ENCODE assay signal across 9 cellular contexts in genomic region chr5:177537389-177538361, GRCh38. TPM values are rescaled to one million over a fixed set of nuclear protein-coding genes. Genes with fewer than 3 reads are reported as not detected.
DNase-seq lines count a peak whose midpoint lies in the region; FAIRE-seq and TF ChIP-seq lines count a peak whose summit lies in the region.
"Had no signal": no experiment of that assay in that cellular context is flagged by ENCODE, and none has a peak within 500 bp of the region (broad histone marks: within the 10 kb centered on the region; RNA-seq: fewer than 3 reads in every experiment).

No MANE protein-coding gene starts in this region.

- H3K4me2 ChIP-seq in keratinocyte (ENCODE audit: control insufficient read depth, extremely low read depth, insufficient read depth, low read depth, low read length), result no peak overlapping the region

- intact Hi-C loops in breast epithelium (cut with DNase I; ENCODE audit: low total_unique reads), result no loop called here
- intact Hi-C loops in testis (cut with DNase I; ENCODE audit: low total_unique reads), result no loop called here

- H4K20me1 ChIP-seq in keratinocyte (ENCODE audit: control insufficient read depth, extremely low read depth, insufficient read depth, low read length), result peaks cover 2% of the 10 kb centered on the region

- dilution Hi-C loops in keratinocyte (cut with MboI; ENCODE audit: extremely low pct_ligation_motif_present, low sequenced_read_pairs), result no loop called here

- peaks cover 20% of the 10 kb centered on the region for H3K36me3 Mint-ChIP-seq in HFFc6 (ENCODE audit: low read depth)
- H3K36me3 Mint-ChIP-seq in activated CD4-positive, alpha-beta memory T cell treated with anti-CD3 and anti-CD28 coated beads, Interleukin-2, amount 10 ng/mL, durations not matched to agents 7 days and 5 days (ENCODE audit: low read depth), result peaks cover 30% of the 10 kb centered on the region

- no peak overlapping the region for H3K4me3 ChIP-seq in breast epithelium
- H3K4me3 ChIP-seq in keratinocyte (ENCODE audit: control insufficient read depth in 2 of 3, extremely low read depth in 1 of 3, insufficient read depth in 2 of 3, low read depth in 1 of 3, low read length in 3 of 3), result no peak overlapping the region
- no peak overlapping the region for H3K4me3 ChIP-seq in testis

- peaks cover 30% of the 10 kb centered on the region for H3K4me1 Mint-ChIP-seq in HFFc6 (ENCODE audit: low read depth)
- H3K4me1 Mint-ChIP-seq in activated CD4-positive, alpha-beta memory T cell treated with anti-CD3 and anti-CD28 coated beads, Interleukin-2, amount 10 ng/mL, durations not matched to agents 7 days and 5 days, result no peaks in the 10 kb centered on the region

- H3K9me3 ChIP-seq in breast epithelium (no peaks in the 10 kb centered on the region), keratinocyte (ENCODE audit: control insufficient read depth, low read depth, low read length) (no peaks in the 10 kb centered on the region), testis (no peaks in the 10 kb centered on the region)

- no peaks in the 10 kb centered on the region for H3K27me3 ChIP-seq in breast epithelium
- no peaks in the 10 kb centered on the region for H3K27me3 ChIP-seq in keratinocyte (ENCODE audit: control insufficient read depth, extremely low read depth, insufficient read depth, low read length)
- no peaks in the 10 kb centered on the region for H3K27me3 ChIP-seq in testis

- CTCF ChIA-PET in activated CD4-positive, alpha-beta memory T cell treated with anti-CD3 and anti-CD28 coated beads, Interleukin-2, amount 10 ng/mL, durations not matched to agents 7 days and 5 days (lab: Charles Lee), result interaction anchor here (0.6 to 1.4 kb wide), 3 partner anchors 22 to 39 kb away, joined by 3 to 5 read pairs (median 3); no protein-coding TSS in a partner anchor

- H3K9me3 Mint-ChIP-seq in HFFc6, result no peaks in the 10 kb centered on the region
- no peaks in the 10 kb centered on the region for H3K9me3 Mint-ChIP-seq in activated CD4-positive, alpha-beta memory T cell treated with anti-CD3 and anti-CD28 coated beads, Interleukin-2, amount 10 ng/mL, durations not matched to agents 7 days and 5 days

- peak overlapping the region; percentile 54 to 66 for H3K27ac ChIP-seq in breast epithelium
- peak overlapping the region; percentile 63 for H3K27ac ChIP-seq in keratinocyte (ENCODE audit: control insufficient read depth, insufficient read depth, low read length)
- H3K27ac ChIP-seq in testis, result peak overlapping the region; percentile 51 to 59

- peak overlapping the region; percentile 78 for H3K4me3 Mint-ChIP-seq in HFFc6
- no peak overlapping the region for H3K4me3 Mint-ChIP-seq in activated CD4-positive, alpha-beta memory T cell treated with anti-CD3 and anti-CD28 coated beads, Interleukin-2, amount 10 ng/mL, durations not matched to agents 7 days and 5 days

- TF ChIP-seq CTCF in HFFc6 (IDR thresholded peaks at IDR 0.05) (no peak), breast epithelium (IDR thresholded peaks at IDR 0.05) (no peak), keratinocyte (optimal IDR thresholded peaks at IDR 0.05 in 1 of 3, IDR thresholded peaks at IDR 0.05 in 1 of 3, conservative IDR thresholded peaks at IDR 0.05 in 1 of 3; ENCODE audit: extremely low read depth in 1 of 3, insufficient read depth in 2 of 3, low read length in 3 of 3) (no peak), testis (IDR thresholded peaks at IDR 0.05) (no peak)

- no peaks in the 10 kb centered on the region for H3K36me3 ChIP-seq in breast epithelium
- H3K36me3 ChIP-seq in keratinocyte (ENCODE audit: control insufficient read depth in 2 of 2, extremely low read depth in 1 of 2, insufficient read depth in 2 of 2, low read length in 2 of 2), result peaks cover 18 to 23% of the 10 kb centered on the region in 2 experiments
- H3K36me3 ChIP-seq in testis (ENCODE audit: low read depth, missing control alignments), result no peaks in the 10 kb centered on the region

- H3K9me1 ChIP-seq in keratinocyte (ENCODE audit: control insufficient read depth, extremely low read depth, insufficient read depth, low read length), result peaks cover 6% of the 10 kb centered on the region

- H3K27ac Mint-ChIP-seq in HFFc6, result peak overlapping the region; percentile 93
- H3K27ac Mint-ChIP-seq in activated CD4-positive, alpha-beta memory T cell treated with anti-CD3 and anti-CD28 coated beads, Interleukin-2, amount 10 ng/mL, durations not matched to agents 7 days and 5 days, result no peak overlapping the region

- H3K9ac ChIP-seq in keratinocyte (ENCODE audit: control insufficient read depth, extremely low read depth, insufficient read depth, low read length), result peak overlapping the region; percentile 22

- peak; percentile 39 for FAIRE-seq in keratinocyte (lab: Jason Lieb, UNC)

- H3K79me2 ChIP-seq in keratinocyte (ENCODE audit: control insufficient read depth, insufficient read depth, low read length), result peaks cover 36% of the 10 kb centered on the region

- POLR2A ChIA-PET in activated CD4-positive, alpha-beta memory T cell treated with anti-CD3 and anti-CD28 coated beads, Interleukin-2, amount 10 ng/mL, durations not matched to agents 7 days and 5 days (lab: Charles Lee), result interaction anchor here (1.3 kb wide), 1 partner anchor 9 kb away, joined by 3 read pairs; no protein-coding TSS in a partner anchor

- TF ChIP-seq POLR2A in breast epithelium (IDR thresholded peaks at IDR 0.05) (no peak), testis (IDR thresholded peaks at IDR 0.05) (no peak)

- no peak overlapping the region for H2AFZ ChIP-seq in keratinocyte (ENCODE audit: control insufficient read depth, low read length)

- peak; percentile 72 for DNase-seq in HFFc6
- DNase-seq in breast epithelium (ENCODE audit: low spot score in 2 of 2), result peak in 1 of 2 donors; percentile 6
- no peak for DNase-seq in keratinocyte (ENCODE audit: low read depth, low spot score)
- peak; percentile 60 for DNase-seq in testis
- no peak for DNase-seq in activated CD4-positive, alpha-beta memory T cell treated with anti-CD3 and anti-CD28 coated beads, Interleukin-2, amount 10 ng/mL, durations not matched to agents 7 days and 5 days
- DNase-seq in ecto neural progenitor cell (ENCODE audit: low spot score), result no peak
- DNase-seq in NCI-H1048 (lab: John Stamatoyannopoulos, UW), result no peak
- no peak for DNase-seq in NCI-H146 treated with DMSO at 0.1 percent for 48 hours (lab: John Stamatoyannopoulos, UW; ENCODE audit: unreplicated experiment)
- DNase-seq: stimulated activated CD4-positive, alpha-beta T cell treated with anti-CD3 and anti-CD28 coated beads, Interleukin-4, amount 100 ng/mL, for 4 hours had no signal

- H3K27me3 Mint-ChIP-seq in HFFc6 (ENCODE audit: insufficient read depth), result no peaks in the 10 kb centered on the region
- H3K27me3 Mint-ChIP-seq in activated CD4-positive, alpha-beta memory T cell treated with anti-CD3 and anti-CD28 coated beads, Interleukin-2, amount 10 ng/mL, durations not matched to agents 7 days and 5 days, result no peaks in the 10 kb centered on the region

- WGBS in testis, 2 donors, result 26 to 37% methylated on average over 15 of the region's 15 CpGs

- H3K4me1 ChIP-seq in breast epithelium, result peaks cover 9 to 11% of the 10 kb centered on the region in 2 donors
- H3K4me1 ChIP-seq in keratinocyte (ENCODE audit: control insufficient read depth, extremely low read depth, insufficient read depth, low read length), result peaks cover 33% of the 10 kb centered on the region
- H3K4me1 ChIP-seq in testis, result peaks cover 31% of the 10 kb centered on the region

RNA-seq across cellular contexts. Expression of gene FAM193B, which starts 16.7 kb away (rescaled TPM):
- 10 to 100 TPM; 16.1 to 25.6 (median 21.6) TPM for total RNA-seq in HFFc6 (2021; fragmentation: NEBNext Ultra II Directional; extraction: Animal tissue kit (Norgen Biotek cat#: 25700))
- total RNA-seq in breast epithelium (10 to 100 TPM; 35.4 to 81.5 (median 77.0) TPM), testis (100 to 1,000 TPM; 111 to 157 TPM)
- polyA plus RNA-seq in keratinocyte (21.9 to 43.6 TPM (median 27.5 TPM) in 3 replicates), testis (ENCODE audit: insufficient read depth, low read depth, low replicate concordance) (81.3 TPM)
- polyA plus RNA-seq in keratinocyte (2011; ENCODE audit: low read depth), result 47.7 TPM
- 9.1 and 13.2 TPM in 2 replicates for polyA plus RNA-seq in keratinocyte (2011; cell fraction: cytosol; rRNA removed)
- polyA plus RNA-seq in keratinocyte (2011; cell fraction: nucleus; rRNA removed), result 134 and 149 TPM in 2 replicates
- 19.0 and 59.8 TPM in 2 replicates for polyA plus RNA-seq in keratinocyte (2012; ENCODE audit: low replicate concordance)
- polyA minus RNA-seq in keratinocyte, result 17.2 to 33.0 TPM (median 26.8 TPM) in 3 replicates
- polyA minus RNA-seq in keratinocyte (2011; cell fraction: cytosol; rRNA and poly(A)+ RNA removed), result 31.7 TPM
- polyA minus RNA-seq in keratinocyte (2011; cell fraction: nucleus; rRNA and poly(A)+ RNA removed), result 30.3 and 35.2 TPM in 2 replicates
- 100 to 1,000 TPM; 110 to 112 TPM for total RNA-seq in activated CD4-positive, alpha-beta memory T cell treated with anti-CD3 and anti-CD28 coated beads, Interleukin-2, amount 10 ng/mL, durations not matched to agents 7 days and 5 days

RNA-seq across cellular contexts. Expression of gene DDX41, which starts 20.9 kb away (rescaled TPM):
- 100 to 1,000 TPM in 3 of 6 experiments, 10 to 100 TPM in 3; 83.8 to 105 (median 98.5) TPM for total RNA-seq in HFFc6 (2021; fragmentation: NEBNext Ultra II Directional; extraction: Animal tissue kit (Norgen Biotek cat#: 25700))
- total RNA-seq in breast epithelium (100 to 1,000 TPM in 2 of 3 donors, 10 to 100 TPM in 1; 76.0 to 110 (median 103) TPM), testis (100 to 1,000 TPM; 193 to 197 TPM)
- polyA plus RNA-seq in keratinocyte (71.3 to 95.8 TPM (median 81.7 TPM) in 3 replicates), testis (ENCODE audit: insufficient read depth, low read depth, low replicate concordance) (99.1 TPM)
- polyA plus RNA-seq in keratinocyte (2011; ENCODE audit: low read depth), result 49.8 TPM
- polyA plus RNA-seq in keratinocyte (2011; cell fraction: cytosol; rRNA removed), result 52.7 and 109 TPM in 2 replicates
- 123 and 141 TPM in 2 replicates for polyA plus RNA-seq in keratinocyte (2011; cell fraction: nucleus; rRNA removed)
- polyA plus RNA-seq in keratinocyte (2012; ENCODE audit: low replicate concordance), result 60.4 and 119 TPM in 2 replicates
- 72.8 to 95.0 TPM (median 76.2 TPM) in 3 replicates for polyA minus RNA-seq in keratinocyte
- polyA minus RNA-seq in keratinocyte (2011; cell fraction: cytosol; rRNA and poly(A)+ RNA removed), result 368 TPM
- 66.2 and 69.3 TPM in 2 replicates for polyA minus RNA-seq in keratinocyte (2011; cell fraction: nucleus; rRNA and poly(A)+ RNA removed)
- total RNA-seq in activated CD4-positive, alpha-beta memory T cell treated with anti-CD3 and anti-CD28 coated beads, Interleukin-2, amount 10 ng/mL, durations not matched to agents 7 days and 5 days, result 100 to 1,000 TPM; 105 to 107 TPM

RNA-seq across cellular contexts. Expression of gene DOK3, which starts 28.0 kb away (rescaled TPM):
- total RNA-seq in HFFc6 (2021; fragmentation: NEBNext Ultra II Directional; extraction: Animal tissue kit (Norgen Biotek cat#: 25700)), result 1 to 10 TPM; 1.1 to 2.6 (median 1.3) TPM
- 1 to 10 TPM; 1.6 to 7.2 (median 6.6) TPM for total RNA-seq in breast epithelium
- 1.5 to 3.6 TPM (median 1.7 TPM) in 3 replicates for polyA plus RNA-seq in keratinocyte
- polyA plus RNA-seq in keratinocyte (2011; ENCODE audit: low read depth), result 0.84 TPM
- polyA plus RNA-seq in keratinocyte (2011; cell fraction: cytosol; rRNA removed), result 1.2 and 1.4 TPM in 2 replicates
- polyA plus RNA-seq in keratinocyte (2011; cell fraction: nucleus; rRNA removed), result 12.7 and 16.8 TPM in 2 replicates
- 1.2 and 2.1 TPM in 2 replicates for polyA plus RNA-seq in keratinocyte (2012; ENCODE audit: low replicate concordance)
- 0.75 to 2.6 TPM (median 2.5 TPM) in 3 replicates for polyA minus RNA-seq in keratinocyte
- polyA minus RNA-seq in keratinocyte (2011; cell fraction: cytosol; rRNA and poly(A)+ RNA removed), result not detected
- polyA minus RNA-seq in keratinocyte (2011; cell fraction: nucleus; rRNA and poly(A)+ RNA removed), result 4.9 and 5.4 TPM in 2 replicates
- 10 to 100 TPM; 10.7 to 18.7 TPM for total RNA-seq in testis
- polyA plus RNA-seq in testis (ENCODE audit: insufficient read depth, low read depth, low replicate concordance), result 10.4 TPM
- 1 to 10 TPM; 2.4 TPM for total RNA-seq in activated CD4-positive, alpha-beta memory T cell treated with anti-CD3 and anti-CD28 coated beads, Interleukin-2, amount 10 ng/mL, durations not matched to agents 7 days and 5 days

RNA-seq across cellular contexts. Expression of gene PDLIM7, which starts 40.3 kb away (rescaled TPM):
- total RNA-seq in HFFc6 (2021; fragmentation: NEBNext Ultra II Directional; extraction: Animal tissue kit (Norgen Biotek cat#: 25700)), result 100 to 1,000 TPM; 339 to 353 (median 343) TPM
- total RNA-seq in breast epithelium (10 to 100 TPM; 17.1 to 61.9 (median 42.6) TPM), testis (100 to 1,000 TPM in 1 of 2 donors, 10 to 100 TPM in 1; 90.5 to 118 TPM)
- polyA plus RNA-seq in keratinocyte (48.5 to 83.6 TPM (median 60.5 TPM) in 3 replicates), testis (ENCODE audit: insufficient read depth, low read depth, low replicate concordance) (72.2 TPM)
- 23.4 TPM for polyA plus RNA-seq in keratinocyte (2011; ENCODE audit: low read depth)
- 33.0 and 72.1 TPM in 2 replicates for polyA plus RNA-seq in keratinocyte (2011; cell fraction: cytosol; rRNA removed)
- polyA plus RNA-seq in keratinocyte (2011; cell fraction: nucleus; rRNA removed), result 124 and 193 TPM in 2 replicates
- 35.6 and 111 TPM in 2 replicates for polyA plus RNA-seq in keratinocyte (2012; ENCODE audit: low replicate concordance)
- polyA minus RNA-seq in keratinocyte, result 39.5 to 63.3 TPM (median 44.1 TPM) in 3 replicates
- 84.2 TPM for polyA minus RNA-seq in keratinocyte (2011; cell fraction: cytosol; rRNA and poly(A)+ RNA removed)
- polyA minus RNA-seq in keratinocyte (2011; cell fraction: nucleus; rRNA and poly(A)+ RNA removed), result 61.5 and 66.3 TPM in 2 replicates
- total RNA-seq in activated CD4-positive, alpha-beta memory T cell treated with anti-CD3 and anti-CD28 coated beads, Interleukin-2, amount 10 ng/mL, durations not matched to agents 7 days and 5 days, result 10 to 100 TPM; 55.1 to 56.6 TPM

RNA-seq across cellular contexts. Expression of gene TMED9, which starts 54.3 kb away (rescaled TPM):
- total RNA-seq in HFFc6 (2021; fragmentation: NEBNext Ultra II Directional; extraction: Animal tissue kit (Norgen Biotek cat#: 25700)), result 100 to 1,000 TPM; 350 to 457 (median 354) TPM
- total RNA-seq in breast epithelium, result 100 to 1,000 TPM in 1 of 3 donors, 10 to 100 TPM in 2; 75.4 to 109 (median 95.1) TPM
- polyA plus RNA-seq in keratinocyte, result 247 to 341 TPM (median 276 TPM) in 3 replicates
- 98.2 TPM for polyA plus RNA-seq in keratinocyte (2011; ENCODE audit: low read depth)
- 171 and 186 TPM in 2 replicates for polyA plus RNA-seq in keratinocyte (2011; cell fraction: cytosol; rRNA removed)
- polyA plus RNA-seq in keratinocyte (2011; cell fraction: nucleus; rRNA removed), result 366 and 464 TPM in 2 replicates
- polyA plus RNA-seq in keratinocyte (2012; ENCODE audit: low replicate concordance), result 218 and 294 TPM in 2 replicates
- polyA minus RNA-seq in keratinocyte, result 212 to 290 TPM (median 232 TPM) in 3 replicates
- 147 TPM for polyA minus RNA-seq in keratinocyte (2011; cell fraction: cytosol; rRNA and poly(A)+ RNA removed)
- polyA minus RNA-seq in keratinocyte (2011; cell fraction: nucleus; rRNA and poly(A)+ RNA removed), result 132 and 170 TPM in 2 replicates
- 100 to 1,000 TPM; 122 to 128 TPM for total RNA-seq in testis
- 140 TPM for polyA plus RNA-seq in testis (ENCODE audit: insufficient read depth, low read depth, low replicate concordance)
- 100 to 1,000 TPM; 135 to 141 TPM for total RNA-seq in activated CD4-positive, alpha-beta memory T cell treated with anti-CD3 and anti-CD28 coated beads, Interleukin-2, amount 10 ng/mL, durations not matched to agents 7 days and 5 days

Comparison
In these comparisons a context has a peak if more than half of its experiments do, and no peak if none do; other contexts are left out.
1. DNase-seq: peak in HFFc6 (single experiment) and testis (single experiment); none in keratinocyte (single experiment), activated CD4-positive, alpha-beta memory T cell treated with anti-CD3 and anti-CD28 coated beads, Interleukin-2, amount 10 ng/mL, durations not matched to agents 7 days and 5 days (single experiment), ecto neural progenitor cell (single experiment), NCI-H1048 (single experiment) and NCI-H146 treated with DMSO at 0.1 percent for 48 hours (single experiment).
2. Peak in every context shown above with its lines, with median percentiles within 50 percentile points of each other: H3K27ac ChIP-seq.